ENCODE assay signal across 16 cellular contexts in genomic region chr1:25458550-25459298, GRCh38. TPM values are rescaled to one million over a fixed set of nuclear protein-coding genes. Genes with fewer than 3 reads are reported as not detected.
DNase-seq lines count a peak whose midpoint lies in the region; ATAC-seq, FAIRE-seq and TF ChIP-seq lines count a peak whose summit lies in the region.
"Had no signal": no experiment of that assay in that cellular context is flagged by ENCODE, and none has a peak within 500 bp of the region (broad histone marks: within the 10 kb centered on the region; RNA-seq: fewer than 3 reads in every experiment).

No MANE protein-coding gene starts in this region.

- intact Hi-C loops in HepG2 (cut with micrococcal nuclease; ENCODE audit: unreplicated experiment) = no loop called here

- no peaks in the 10 kb centered on the region for H3K79me2 ChIP-seq in HepG2 (ENCODE audit: insufficient read depth, low read length)

- no peak overlapping the region for H2AFZ ChIP-seq in HepG2 (ENCODE audit: low read length)

- H3K4me1 ChIP-seq in adipocyte (ENCODE audit: control insufficient read depth, insufficient read depth, low read length) (peaks cover 4% of the 10 kb centered on the region), HepG2 (ENCODE audit: insufficient read depth, low read length) (peaks cover 24% of the 10 kb centered on the region)

- in situ Hi-C loops in HepG2 (cut with HindIII; ENCODE audit: extremely low pct_ligation_motif_present, low pct_unique_long_range_greater_than_20kb) = no loop called here

- H3K4me2 ChIP-seq in HepG2 (ENCODE audit: low read depth, low read length) = peak overlapping the region; percentile 42

- TF ChIP-seq EP300 in HepG2 (IDR thresholded peaks at IDR 0.05; ENCODE audit: low read depth in 2 of 2, low read length in 2 of 2) (peak in 1 of 2 experiments; percentile 61; a peak in 2 of 4 replicates), HepG2 (CRISPR knock-in tag; IDR thresholded peaks at IDR 0.05; ENCODE audit: borderline replicate concordance) (no peak)

- TF ChIP-seq RAD21 in HepG2 (CRISPR knock-in tag; IDR thresholded peaks at IDR 0.05) = no peak

- H3K4me3 ChIP-seq in adipocyte (ENCODE audit: low read length) = no peak overlapping the region
- no peak overlapping the region for H3K4me3 ChIP-seq in HepG2 (replicated peaks in 1 of 3; ENCODE audit: insufficient read depth in 1 of 3, low read depth in 2 of 3, low read length in 3 of 3)
- H3K4me3 ChIP-seq: mucosa of descending colon had no signal

- H3K9ac ChIP-seq in adipocyte (ENCODE audit: low read length) (no peak overlapping the region), HepG2 (ENCODE audit: insufficient read depth, low read depth, low read length) (no peak overlapping the region)

- no peak for TF ChIP-seq POLR2A in HepG2 (IDR thresholded peaks at IDR 0.05; ENCODE audit: insufficient read depth in 1 of 2, low read depth in 2 of 2, low read length in 2 of 2)

- H3K9me3 ChIP-seq in adipocyte (ENCODE audit: control insufficient read depth, low read length) = no peaks in the 10 kb centered on the region
- H3K9me3 ChIP-seq in HepG2 (ENCODE audit: low read length) = no peaks in the 10 kb centered on the region
- H3K9me3 ChIP-seq: mucosa of descending colon had no signal

- BruUV-seq in HepG2 (replicated peaks; lab: Mats Ljungman, UMichigan) = no TSS peak

- peak; percentile 16 for FAIRE-seq in HTR-8/SVneo (lab: Jason Lieb, UNC)
- peak; percentile 90 for FAIRE-seq in HepG2 (lab: Jason Lieb, UNC)
- FAIRE-seq: D721Med had no signal

- H4K20me1 ChIP-seq in HepG2 (ENCODE audit: insufficient read depth, low read length) = no peaks in the 10 kb centered on the region

- H3K27me3 ChIP-seq in adipocyte (replicated peaks; ENCODE audit: control insufficient read depth, insufficient read depth, low read length) = no peaks in the 10 kb centered on the region
- H3K27me3 ChIP-seq in HepG2 (ENCODE audit: control insufficient read depth in 1 of 2, insufficient read depth in 2 of 2, low read length in 2 of 2) = no peaks in the 10 kb centered on the region

- H3K27ac ChIP-seq in HepG2 (ENCODE audit: extremely low read length, insufficient read depth, low read length) = peak overlapping the region; percentile 27

- no peak for TF ChIP-seq CTCF in HepG2 (CRISPR knock-in tag; IDR thresholded peaks at IDR 0.05)

- POLR2A ChIA-PET in HepG2 (lab: Yijun Ruan, JAX) = interaction anchor here (0.9 kb wide), 1 partner anchor 28 kb away, joined by 3 read pairs; the partner anchor contains the start of gene MACO1

- DNase-seq in AML-193 (lab: John Stamatoyannopoulos, UW) (peak; percentile 29 to 38), HTR-8/SVneo (ENCODE audit: insufficient read length, low spot score) (no peak), adipocyte (ENCODE audit: low read depth) (peak; percentile 28), HepG2 (ENCODE audit: low spot score) (peak; percentile 72), NCI-H446 (lab: John Stamatoyannopoulos, UW) (no peak), DMS79 treated with DMSO at 0.1 percent for 48 hours (lab: John Stamatoyannopoulos, UW) (no peak), HuH-7.5 (ENCODE audit: low spot score) (no peak), UCSD-AML1 (lab: John Stamatoyannopoulos, UW; ENCODE audit: unreplicated experiment) (no peak)
- DNase-seq: activated CD8-positive, alpha-beta memory T cell treated with anti-CD3 and anti-CD28 coated beads, Interleukin-2, amount 50 U/mL, for 48 hours; activated naive CD4-positive, alpha-beta T cell treated with Interleukin-2 at 50 U/mL for 16 hours; HCEC 1CT; NCI-H2081 treated with DMSO at 0.1 percent for 48 hours; right cardiac atrium; T-helper 2 cell had no signal

- CTCF ChIA-PET in HepG2 (lab: Yijun Ruan, JAX; ENCODE audit: low intra/inter-chr PET ratio, low total read pairs) = no interaction called here

- peaks cover 49% of the 10 kb centered on the region for H3K36me3 ChIP-seq in adipocyte (ENCODE audit: control insufficient read depth, insufficient read depth, low read length, severe bottlenecking)
- H3K36me3 ChIP-seq in HepG2 (replicated peaks in 1 of 2; ENCODE audit: control insufficient read depth in 1 of 2, insufficient read depth in 2 of 2, low read length in 2 of 2) = peaks cover 6 to 32% of the 10 kb centered on the region in 2 experiments; a peak in 4 of 5 replicates

- peak; percentile 90 for ATAC-seq in HepG2
- ATAC-seq: mucosa of descending colon, right cardiac atrium had no signal

- 44% methylated on average over 7 of the region's 7 CpGs for WGBS in HepG2 (ENCODE audit: low lambda C conversion rate)

TF ChIP-seq in HepG2, 621 proteins besides CTCF, POLR2A, EP300 and RAD21 (continues in another document):
- TF ChIP-seq ZMYM3 (CRISPR knock-in tag; IDR thresholded peaks at IDR 0.05) (0 out of 2 replicates have a peak, but pooled peaks have one; percentile 46), MEIS1 (CRISPR knock-in tag; IDR thresholded peaks at IDR 0.05; ENCODE audit: borderline replicate concordance) (peak; percentile 74; the same call in 1 of the 2 replicates)

RNA-seq across cellular contexts. Expression of gene MACO1, which starts 28.0 kb away (rescaled TPM):
- 9.2 and 17.0 TPM in 2 replicates for total RNA-seq in HepG2 (2016; rRNA removed; fragmentation: Illumina TruSeq; extraction: Trizol)
- total RNA-seq in HepG2 (2016; cell fraction: cytosol; rRNA removed; fragmentation: Illumina TruSeq; extraction: Trizol; ENCODE audit: low read depth) = 2.6 and 3.3 TPM in 2 replicates
- total RNA-seq in HepG2 (2016; cell fraction: insoluble cytoplasmic fraction; rRNA removed; fragmentation: Illumina TruSeq; extraction: Trizol) = 9.2 and 18.3 TPM in 2 replicates
- 6.1 and 7.5 TPM in 2 replicates for total RNA-seq in HepG2 (2016; cell fraction: membrane; rRNA removed; fragmentation: Illumina TruSeq; extraction: Trizol)
- 15.7 and 18.2 TPM in 2 replicates for total RNA-seq in HepG2 (2016; cell fraction: nucleus; rRNA removed; fragmentation: Illumina TruSeq; extraction: Trizol)
- 9.7 TPM in 2 replicates for polyA plus RNA-seq in HepG2 (2011; rRNA removed)
- polyA plus RNA-seq in HepG2 (2011; cell fraction: cytosol; rRNA removed) = 5.9 and 8.6 TPM in 2 replicates
- 4.1 and 4.6 TPM in 2 replicates for polyA plus RNA-seq in HepG2 (2011; cell fraction: nucleus; rRNA removed)
- 16.4 and 19.7 TPM in 2 replicates for polyA plus RNA-seq in HepG2 (2012)
- 1.4 and 1.9 TPM in 2 replicates for polyA plus RNA-seq in HepG2 (2016; cell fraction: cytosol; fragmentation: Illumina TruSeq; extraction: Trizol; ENCODE audit: low read depth)
- polyA plus RNA-seq in HepG2 (2016; cell fraction: insoluble cytoplasmic fraction; fragmentation: Illumina TruSeq; extraction: Trizol; ENCODE audit: low read depth) = 9.8 and 10.1 TPM in 2 replicates
- 3.6 and 4.1 TPM in 2 replicates for polyA plus RNA-seq in HepG2 (2016; cell fraction: membrane; fragmentation: Illumina TruSeq; extraction: Trizol; ENCODE audit: low read depth)
- 22.2 and 24.5 TPM in 2 replicates for polyA plus RNA-seq in HepG2 (2016; cell fraction: nucleus; fragmentation: Illumina TruSeq; extraction: Trizol; ENCODE audit: insufficient read depth, low read depth)
- 4.5 and 4.7 TPM in 2 replicates for polyA minus RNA-seq in HepG2 (2011; rRNA and poly(A)+ RNA removed; ENCODE audit: low replicate concordance)
- polyA minus RNA-seq in HepG2 (2011; cell fraction: cytosol; rRNA and poly(A)+ RNA removed) = 9.5 and 9.6 TPM in 2 replicates
- polyA minus RNA-seq in HepG2 (2011; cell fraction: nucleus; rRNA and poly(A)+ RNA removed) = 7.5 and 9.8 TPM in 2 replicates

RNA-seq across cellular contexts. Expression of gene RHCE, which starts 38.1 kb away (rescaled TPM):
- total RNA-seq in HepG2 (2016; rRNA removed; fragmentation: Illumina TruSeq; extraction: Trizol) = not detected in 2 replicates
- total RNA-seq in HepG2 (2016; cell fraction: cytosol; rRNA removed; fragmentation: Illumina TruSeq; extraction: Trizol; ENCODE audit: low read depth) = not detected in 2 replicates
- 0.09 TPM in 1 of 2 replicates, not detected in the other for total RNA-seq in HepG2 (2016; cell fraction: insoluble cytoplasmic fraction; rRNA removed; fragmentation: Illumina TruSeq; extraction: Trizol)
- total RNA-seq in HepG2 (2016; cell fraction: membrane; rRNA removed; fragmentation: Illumina TruSeq; extraction: Trizol) = 0.14 TPM in 1 of 2 replicates, not detected in the other
- not detected in 2 replicates for total RNA-seq in HepG2 (2016; cell fraction: nucleus; rRNA removed; fragmentation: Illumina TruSeq; extraction: Trizol)
- 0.30 and 0.46 TPM in 2 replicates for polyA plus RNA-seq in HepG2 (2011; rRNA removed)
- 0.40 and 0.70 TPM in 2 replicates for polyA plus RNA-seq in HepG2 (2011; cell fraction: cytosol; rRNA removed)
- 0.24 and 0.35 TPM in 2 replicates for polyA plus RNA-seq in HepG2 (2011; cell fraction: nucleus; rRNA removed)
- polyA plus RNA-seq in HepG2 (2012) = 0.90 TPM in 1 of 2 replicates, not detected in the other
- not detected in 2 replicates for polyA plus RNA-seq in HepG2 (2016; cell fraction: cytosol; fragmentation: Illumina TruSeq; extraction: Trizol; ENCODE audit: low read depth)
- polyA plus RNA-seq in HepG2 (2016; cell fraction: insoluble cytoplasmic fraction; fragmentation: Illumina TruSeq; extraction: Trizol; ENCODE audit: low read depth) = not detected in 2 replicates
- 0.14 TPM in 1 of 2 replicates, not detected in the other for polyA plus RNA-seq in HepG2 (2016; cell fraction: membrane; fragmentation: Illumina TruSeq; extraction: Trizol; ENCODE audit: low read depth)
- not detected in 2 replicates for polyA plus RNA-seq in HepG2 (2016; cell fraction: nucleus; fragmentation: Illumina TruSeq; extraction: Trizol; ENCODE audit: insufficient read depth, low read depth)
- polyA minus RNA-seq in HepG2 (2011; rRNA and poly(A)+ RNA removed; ENCODE audit: low replicate concordance) = 0.10 and 0.40 TPM in 2 replicates
- polyA minus RNA-seq in HepG2 (2011; cell fraction: cytosol; rRNA and poly(A)+ RNA removed) = not detected in 2 replicates
- not detected in 2 replicates for polyA minus RNA-seq in HepG2 (2011; cell fraction: nucleus; rRNA and poly(A)+ RNA removed)

Comparison
In these comparisons a context has a peak if more than half of its experiments do, and no peak if none do; other contexts are left out.
1. DNase-seq: peak in AML-193 (2 of 2), adipocyte (single experiment) and HepG2 (single experiment); none in HTR-8/SVneo (single experiment), NCI-H446 (0 of 2), DMS79 treated with DMSO at 0.1 percent for 48 hours (single experiment), HuH-7.5 (single experiment) and UCSD-AML1 (single experiment).